Comparison of ENCODE assay signal across 1 cellular context in genomic region chr1:225936081-225936480, GRCh38.
TF ChIP-seq lines count a peak whose summit lies in the region.

No MANE protein-coding gene starts in this region.

TF ChIP-seq in Ishikawa, 13 proteins besides CTCF, POLR2A, EP300 and RAD21:
- peak; percentile 20; the same call in 1 of the 2 replicates for TF ChIP-seq TEAD4 (IDR thresholded peaks at IDR 0.05)
